8 cellular contexts compared by ENCODE assay signal in genomic region chr10:89644967-89645741, GRCh38. TPM values are rescaled to one million over a fixed set of nuclear protein-coding genes. Genes with fewer than 3 reads are reported as not detected.
DNase-seq lines count a peak whose midpoint lies in the region; ATAC-seq, FAIRE-seq and TF ChIP-seq lines count a peak whose summit lies in the region.

Gene PANK1 (minus strand): TSS chr10:89645242. CDS start chr10:89644891, 351 bp downstream.

- H3K4me1 Mint-ChIP-seq in T-helper 1 cell treated with Interleukin-12 subunit alpha and Interleukin-12 subunit beta and Interleukin-4 antibody, amounts not matched to agents 30 μg/mL and 1 μg/mL, for 36 hours (ENCODE audit: low read depth): peaks cover 7% of the 10 kb centered on the region

- H3K27ac Mint-ChIP-seq in T-helper 1 cell treated with Interleukin-12 subunit alpha and Interleukin-12 subunit beta and Interleukin-4 antibody, amounts not matched to agents 30 μg/mL and 1 μg/mL, for 36 hours: peak within 1 kb of the TSS; percentile 88

- H3K27me3 Mint-ChIP-seq in T-helper 1 cell treated with Interleukin-12 subunit alpha and Interleukin-12 subunit beta and Interleukin-4 antibody, amounts not matched to agents 30 μg/mL and 1 μg/mL, for 36 hours (ENCODE audit: low read depth): peaks cover 26% of the 10 kb centered on the region

- peak within 1 kb of the TSS; percentile 90 to 94 for H3K4me3 ChIP-seq in right atrium auricular region
- H3K4me3 ChIP-seq in aorta (ENCODE audit: low read length in 2 of 2): peak within 1 kb of the TSS; percentile 62 to 81

- H3K36me3 ChIP-seq in right atrium auricular region (no peaks in the 10 kb centered on the region), aorta (ENCODE audit: control insufficient read depth in 1 of 2, insufficient read depth in 2 of 2, low read length in 1 of 2) (no peaks in the 10 kb centered on the region)

- H3K27ac ChIP-seq in angular gyrus (ENCODE audit: low read depth, low read length) (peak within 1 kb of the TSS; percentile 81), right atrium auricular region (peak within 1 kb of the TSS; percentile 95 to 99), aorta (ENCODE audit: low read depth in 1 of 2, low read length in 2 of 2) (peak within 1 kb of the TSS; percentile 9 to 62)

- H3K4me1 ChIP-seq in right atrium auricular region (peaks cover 0 to 15% of the 10 kb centered on the region in 2 donors), aorta (ENCODE audit: control insufficient read depth in 1 of 2, insufficient read depth in 2 of 2, low read length in 2 of 2) (no peaks in the 10 kb centered on the region)

- intact Hi-C loops in aorta (cut with DNase I): loop anchor here (5.0 kb wide), 1 partner anchor 57 kb away; the partner anchor contains the start of gene KIF20B (in 2 of the 2)

- FAIRE-seq in GM12892 (lab: Jason Lieb, UNC): peak; percentile 92

- DNase-seq in GM12892 (ENCODE audit: insufficient read length): peak; percentile 61
- DNase-seq in NCI-H1092 treated with DMSO at 0.1 percent for 48 hours (lab: John Stamatoyannopoulos, UW): peak; percentile 59
- DNase-seq in right atrium auricular region (ENCODE audit: low spot score): peak; percentile 83
- peak; percentile 22 for DNase-seq in pulmonary artery endothelial cell (ENCODE audit: low read depth, low spot score)
- peak; percentile 87 to 91 for DNase-seq in aorta

- H3K4me3 Mint-ChIP-seq in T-helper 1 cell treated with Interleukin-12 subunit alpha and Interleukin-12 subunit beta and Interleukin-4 antibody, amounts not matched to agents 30 μg/mL and 1 μg/mL, for 36 hours: peak within 1 kb of the TSS; percentile 94

- no peak for TF ChIP-seq POLR2A in GM12892 (IDR thresholded peaks at IDR 0.05; ENCODE audit: low read depth, low read length)

- H3K9me3 ChIP-seq in right atrium auricular region (no peaks in the 10 kb centered on the region), aorta (ENCODE audit: control insufficient read depth, low read length) (no peaks in the 10 kb centered on the region)

- no peaks in the 10 kb centered on the region for H3K36me3 Mint-ChIP-seq in T-helper 1 cell treated with Interleukin-12 subunit alpha and Interleukin-12 subunit beta and Interleukin-4 antibody, amounts not matched to agents 30 μg/mL and 1 μg/mL, for 36 hours (ENCODE audit: low read depth)

- ATAC-seq in HG02610 (IDR thresholded peaks at IDR 0.05; ENCODE audit: unreplicated experiment) (peak; percentile 41), aorta (ENCODE audit: low FRiP score) (peak; percentile 80)

- 1% methylated on average over 44 to 56 of the region's 56 CpGs for WGBS in aorta, 2 donors

- H3K27me3 ChIP-seq in right atrium auricular region: no peaks in the 10 kb centered on the region
- no peaks in the 10 kb centered on the region for H3K27me3 ChIP-seq in aorta (ENCODE audit: control insufficient read depth in 1 of 2, insufficient read depth in 2 of 2, low read length in 1 of 2)

- H3K9me3 Mint-ChIP-seq in T-helper 1 cell treated with Interleukin-12 subunit alpha and Interleukin-12 subunit beta and Interleukin-4 antibody, amounts not matched to agents 30 μg/mL and 1 μg/mL, for 36 hours: no peaks in the 10 kb centered on the region

- no peak for TF ChIP-seq CTCF in right atrium auricular region (IDR thresholded peaks at IDR 0.05)

RNA-seq across cellular contexts. Expression of gene PANK1, which starts in this region (rescaled TPM):
- 2.9 TPM for polyA plus RNA-seq in GM12892 (2012; ENCODE audit: missing spikeins)
- total RNA-seq in right atrium auricular region (10 to 100 TPM in 1 of 2 donors, 1 to 10 TPM in 1; 7.4 to 15.5 TPM), pulmonary artery endothelial cell (5.5 and 7.9 TPM in 2 replicates), aorta (1 to 10 TPM; 1.4 TPM)
- 1 to 10 TPM; 4.5 to 4.8 TPM for polyA plus RNA-seq in aorta

Comparison
In these comparisons a context has a peak if more than half of its experiments do, and no peak if none do; other contexts are left out.
1. Peak in every context shown above with its lines: DNase-seq, ATAC-seq, H3K4me3 ChIP-seq and H3K27ac ChIP-seq.
2. DNase-seq: peak in every context shown above with its lines; median percentile 89 in aorta; 83 in right atrium auricular region; 61 in GM12892; 59 in NCI-H1092 treated with DMSO at 0.1 percent for 48 hours; 22 in pulmonary artery endothelial cell.
3. H3K27ac ChIP-seq: peak in every context shown above with its lines; median percentile 97 in right atrium auricular region; 81 in angular gyrus; 36 in aorta.